ENCODE assay signal across 14 cellular contexts in genomic region chr6:135555550-135555949, GRCh38. TPM values are rescaled to one million over a fixed set of nuclear protein-coding genes. Genes with fewer than 3 reads are reported as not detected.
DNase-seq lines count a peak whose midpoint lies in the region; ATAC-seq and TF ChIP-seq lines count a peak whose summit lies in the region.
"Had no signal": no experiment of that assay in that cellular context is flagged by ENCODE, and none has a peak within 500 bp of the region (broad histone marks: within the 10 kb centered on the region; RNA-seq: fewer than 3 reads in every experiment).

No MANE protein-coding gene starts in this region.

- H3K4me1 ChIP-seq in adrenal gland (replicated peaks in 1 of 2) = no peaks in the 10 kb centered on the region
- H3K4me1 ChIP-seq in mesenchymal stem cell (ENCODE audit: control insufficient read depth, insufficient read depth, low read depth, low read length) = no peaks in the 10 kb centered on the region
- H3K4me1 ChIP-seq: HAP-1 had no signal

- no peak overlapping the region for H3K4me2 ChIP-seq in mesenchymal stem cell (ENCODE audit: low read length, poor library complexity, severe bottlenecking)

- H3K4me1 Mint-ChIP-seq in activated T-helper 2 cell treated with anti-CD3 and anti-CD28 coated beads, Interferon-gamma antibody, Interleukin-2, Interleukin-4, amounts not matched to agents 10 μg/mL and 5 μg/mL and 100 μg/mL, durations not matched to agents 14 hours and 24 hours and 36 hours (ENCODE audit: low read depth) = peaks cover 44% of the 10 kb centered on the region
- H3K4me1 Mint-ChIP-seq: WTC11 had no signal

- H3K4me3 ChIP-seq in GM12865 (ENCODE audit: low read depth, low read length) = no peak overlapping the region
- no peak overlapping the region for H3K4me3 ChIP-seq in adrenal gland
- no peak overlapping the region for H3K4me3 ChIP-seq in mesenchymal stem cell (ENCODE audit: insufficient read depth in 1 of 2, low read depth in 1 of 2, low read length in 2 of 2)
- H3K4me3 ChIP-seq: HAP-1, thoracic aorta had no signal

- H4K91ac ChIP-seq in mesenchymal stem cell (ENCODE audit: low read length) = no peak overlapping the region

- no peak overlapping the region for H3K4ac ChIP-seq in mesenchymal stem cell (ENCODE audit: low read depth in 1 of 2, low read length in 2 of 2)

- DNase-seq in GM12865 (ENCODE audit: low read depth) (peak; percentile 61), KG1 (lab: John Stamatoyannopoulos, UW) (peak; percentile 83), NCI-H345 treated with DMSO at 0.1 percent for 48 hours (lab: John Stamatoyannopoulos, UW; ENCODE audit: unreplicated experiment) (no peak), adrenal gland (no peak), mesenchymal stem cell (no peak), 8988T (no peak)
- no peak for DNase-seq in activated T-helper 2 cell treated with anti-CD3 and anti-CD28 coated beads, Interferon-gamma antibody, Interleukin-2, Interleukin-4, amounts not matched to agents 10 μg/mL and 5 μg/mL and 100 μg/mL, durations not matched to agents 14 hours and 24 hours and 36 hours (ENCODE audit: low spot score)
- DNase-seq: activated effector memory CD4-positive, alpha-beta T cell treated with anti-CD3 and anti-CD28 coated beads, Interleukin-2, amount 50 U/mL, for 16 hours; kidney; nucleus accumbens had no signal

- no peak overlapping the region for H2BK5ac ChIP-seq in mesenchymal stem cell (ENCODE audit: low read depth, low read length, poor library complexity, severe bottlenecking)

- H2AK5ac ChIP-seq in mesenchymal stem cell (ENCODE audit: low read length, severe bottlenecking) = no peak overlapping the region

- H3K36me3 ChIP-seq in adrenal gland (replicated peaks in 1 of 2) = no peaks in the 10 kb centered on the region
- no peaks in the 10 kb centered on the region for H3K36me3 ChIP-seq in mesenchymal stem cell (ENCODE audit: control insufficient read depth in 1 of 2, insufficient read depth in 2 of 2, low read depth in 1 of 2, low read length in 2 of 2)
- H3K36me3 ChIP-seq: HAP-1, thoracic aorta had no signal

- no peak overlapping the region for H3K4me3 Mint-ChIP-seq in activated T-helper 2 cell treated with anti-CD3 and anti-CD28 coated beads, Interferon-gamma antibody, Interleukin-2, Interleukin-4, amounts not matched to agents 10 μg/mL and 5 μg/mL and 100 μg/mL, durations not matched to agents 14 hours and 24 hours and 36 hours (ENCODE audit: low read depth)
- H3K4me3 Mint-ChIP-seq: WTC11 had no signal

- no peak overlapping the region for H3K27ac ChIP-seq in adrenal gland
- no peak overlapping the region for H3K27ac ChIP-seq in mesenchymal stem cell (ENCODE audit: low read length, poor library complexity, severe bottlenecking)
- H3K27ac ChIP-seq: thoracic aorta had no signal

- peaks cover 35% of the 10 kb centered on the region for H3K9me3 Mint-ChIP-seq in activated T-helper 2 cell treated with anti-CD3 and anti-CD28 coated beads, Interferon-gamma antibody, Interleukin-2, Interleukin-4, amounts not matched to agents 10 μg/mL and 5 μg/mL and 100 μg/mL, durations not matched to agents 14 hours and 24 hours and 36 hours
- H3K9me3 Mint-ChIP-seq: WTC11 had no signal

- WGBS in adrenal gland, 4 donors = 68 to 85% (median 74%) methylated on average over 4 of the region's 4 CpGs
- WGBS in mesenchymal stem cell = 70% methylated on average over 3 of the region's 4 CpGs

- peak; percentile 65 for ATAC-seq in GM21526 (IDR thresholded peaks at IDR 0.05; ENCODE audit: low FRiP score, unreplicated experiment)
- ATAC-seq: WTC11 had no signal

- TF ChIP-seq CTCF in GM12865 (IDR thresholded peaks at IDR 0.05; ENCODE audit: insufficient read depth, low read depth, low read length, missing control alignments) (no peak), adrenal gland (IDR thresholded peaks at IDR 0.05) (no peak)

- no peak for TF ChIP-seq POLR2A in adrenal gland (IDR thresholded peaks at IDR 0.05)

- no peak overlapping the region for H3K23ac ChIP-seq in mesenchymal stem cell (ENCODE audit: low read length in 2 of 2)

- peak overlapping the region; percentile 68 for H3K27ac Mint-ChIP-seq in activated T-helper 2 cell treated with anti-CD3 and anti-CD28 coated beads, Interferon-gamma antibody, Interleukin-2, Interleukin-4, amounts not matched to agents 10 μg/mL and 5 μg/mL and 100 μg/mL, durations not matched to agents 14 hours and 24 hours and 36 hours
- H3K27ac Mint-ChIP-seq: WTC11 had no signal

- H3K14ac ChIP-seq in mesenchymal stem cell (ENCODE audit: low read length in 2 of 2) = no peak overlapping the region

- intact Hi-C loops in activated T-helper 2 cell treated with anti-CD3 and anti-CD28 coated beads, Interferon-gamma antibody, Interleukin-2, Interleukin-4, amounts not matched to agents 10 μg/mL and 5 μg/mL and 100 μg/mL, durations not matched to agents 14 hours and 24 hours and 36 hours (cut with micrococcal nuclease) = no loop called here
- intact Hi-C loops in adrenal gland (cut with DNase I) = no loop called here

- H2BK12ac ChIP-seq in mesenchymal stem cell (ENCODE audit: low read length in 2 of 2) = no peak overlapping the region

- H2AFZ ChIP-seq in mesenchymal stem cell (ENCODE audit: low read depth, low read length) = no peak overlapping the region

- H3K27me3 Mint-ChIP-seq in activated T-helper 2 cell treated with anti-CD3 and anti-CD28 coated beads, Interferon-gamma antibody, Interleukin-2, Interleukin-4, amounts not matched to agents 10 μg/mL and 5 μg/mL and 100 μg/mL, durations not matched to agents 14 hours and 24 hours and 36 hours (ENCODE audit: low read depth) = no peaks in the 10 kb centered on the region

- H2BK15ac ChIP-seq in mesenchymal stem cell (ENCODE audit: low read depth, poor library complexity, severe bottlenecking) = no peak overlapping the region

- H3K9ac ChIP-seq in mesenchymal stem cell (ENCODE audit: low read length) = no peak overlapping the region

- H3K27me3 ChIP-seq in adrenal gland = no peaks in the 10 kb centered on the region
- no peaks in the 10 kb centered on the region for H3K27me3 ChIP-seq in mesenchymal stem cell (ENCODE audit: control insufficient read depth in 1 of 2, insufficient read depth in 1 of 2, low read length in 2 of 2)

- no peak overlapping the region for H2BK120ac ChIP-seq in mesenchymal stem cell (ENCODE audit: low read depth, low read length)

- no peak overlapping the region for H3K18ac ChIP-seq in mesenchymal stem cell (ENCODE audit: low read depth in 1 of 2, low read length in 2 of 2)

- peaks cover 49% of the 10 kb centered on the region for H3K36me3 Mint-ChIP-seq in activated T-helper 2 cell treated with anti-CD3 and anti-CD28 coated beads, Interferon-gamma antibody, Interleukin-2, Interleukin-4, amounts not matched to agents 10 μg/mL and 5 μg/mL and 100 μg/mL, durations not matched to agents 14 hours and 24 hours and 36 hours (ENCODE audit: low read depth)
- H3K36me3 Mint-ChIP-seq: WTC11 had no signal

- no peak overlapping the region for H4K8ac ChIP-seq in mesenchymal stem cell (ENCODE audit: low read length)

- H3K9me3 ChIP-seq in adrenal gland (replicated peaks in 1 of 3) (no peaks in the 10 kb centered on the region), mesenchymal stem cell (ENCODE audit: control insufficient read depth, low read length) (no peaks in the 10 kb centered on the region)
- H3K9me3 ChIP-seq: HAP-1, thoracic aorta had no signal

- H3K79me1 ChIP-seq in mesenchymal stem cell (replicated peaks; ENCODE audit: low read length, poor library complexity, severe bottlenecking) = no peaks in the 10 kb centered on the region

RNA-seq across cellular contexts. Expression of gene AHI1, which starts 58.0 kb away (rescaled TPM):
- 201 and 203 TPM in 2 replicates for total RNA-seq in activated T-helper 2 cell treated with anti-CD3 and anti-CD28 coated beads, Interferon-gamma antibody, Interleukin-2, Interleukin-4, amounts not matched to agents 10 μg/mL and 5 μg/mL and 100 μg/mL, durations not matched to agents 14 hours and 24 hours and 36 hours
- total RNA-seq in adrenal gland = 10 to 100 TPM in 7 of 8 donors, 1 to 10 TPM in 1; 9.2 to 68.7 (median 33.5) TPM
- 10 to 100 TPM; 27.7 to 45.0 (median 35.2) TPM for polyA plus RNA-seq in adrenal gland
- polyA plus RNA-seq in mesenchymal stem cell (2013, experiment 1 of 2) = 14.2 TPM
- 13.9 TPM for polyA plus RNA-seq in mesenchymal stem cell (2013, experiment 2 of 2)

Comparison
In these comparisons a context has a peak if more than half of its experiments do, and no peak if none do; other contexts are left out.
1. DNase-seq: peak in GM12865 (single experiment) and KG1 (single experiment); none in activated T-helper 2 cell treated with anti-CD3 and anti-CD28 coated beads, Interferon-gamma antibody, Interleukin-2, Interleukin-4, amounts not matched to agents 10 μg/mL and 5 μg/mL and 100 μg/mL, durations not matched to agents 14 hours and 24 hours and 36 hours (single experiment), NCI-H345 treated with DMSO at 0.1 percent for 48 hours (single experiment), adrenal gland (0 of 7), mesenchymal stem cell (single experiment) and 8988T (single experiment).